8 cellular contexts compared by ENCODE assay signal in genomic region chr2:42101641-42102605, GRCh38. TPM values are rescaled to one million over a fixed set of nuclear protein-coding genes. Genes with fewer than 3 reads are reported as not detected.
DNase-seq lines count a peak whose midpoint lies in the region; ATAC-seq, FAIRE-seq and TF ChIP-seq lines count a peak whose summit lies in the region.

No MANE protein-coding gene starts in this region.

- H3K4me1 Mint-ChIP-seq in naive thymus-derived CD8-positive, alpha-beta T cell: peaks cover 40 to 72% (median 46%) of the 10 kb centered on the region in 4 donors

- H4K20me1 ChIP-seq in BLaER1 treated with 17β-estradiol and CSF1 and Interleukin-3, amounts not matched to agents 10 nM and 100 nM: no peaks in the 10 kb centered on the region

- H3K9me3 ChIP-seq in BLaER1 treated with 17β-estradiol and CSF1 and Interleukin-3, amounts not matched to agents 10 nM and 100 nM (replicated peaks in 1 of 11): peaks cover 0 to 11% (median 6%) of the 10 kb centered on the region in 11 experiments; a peak in 11 of 22 replicates

- peak overlapping the region; percentile 56 to 77 (median 74); a peak in 20 of 22 replicates for H3K9ac ChIP-seq in BLaER1 treated with 17β-estradiol and CSF1 and Interleukin-3, amounts not matched to agents 10 nM and 100 nM

- peak overlapping the region in 7 of 10 experiments; percentile 24 to 49 (median 33); a peak in 11 of 20 replicates for H3K4me3 ChIP-seq in BLaER1 treated with 17β-estradiol and CSF1 and Interleukin-3, amounts not matched to agents 10 nM and 100 nM

- no peaks in the 10 kb centered on the region for H3K27me3 Mint-ChIP-seq in naive thymus-derived CD8-positive, alpha-beta T cell

- H3K9me3 Mint-ChIP-seq in naive thymus-derived CD8-positive, alpha-beta T cell: peaks cover 0 to 9% (median 0%) of the 10 kb centered on the region in 9 donors

- DNase-seq in GM20000 (ENCODE audit: low spot score) (peak; percentile 90), HTR-8/SVneo (ENCODE audit: insufficient read length, low spot score) (peak; percentile 57), NCI-H1930 (lab: John Stamatoyannopoulos, UW) (no peak)
- DNase-seq in activated CD8-positive, alpha-beta memory T cell treated with anti-CD3 and anti-CD28 coated beads, Interleukin-2, amount 50 U/mL, for 24 hours (ENCODE audit: extremely low read depth): peak; percentile 54
- peak; percentile 84 to 99 (median 96) for DNase-seq in naive thymus-derived CD8-positive, alpha-beta T cell
- peak; percentile 87 for DNase-seq in stimulated activated naive CD8-positive, alpha-beta T cell treated with anti-CD3 and anti-CD28 coated beads, Interleukin-15, Interleukin-2, amounts not matched to agents 100 U/mL and 50 U/mL, for 24 hours

- peak overlapping the region; percentile 76 to 95 (median 87) for H3K4me2 ChIP-seq in BLaER1 treated with 17β-estradiol and CSF1 and Interleukin-3, amounts not matched to agents 10 nM and 100 nM

- H3K4me1 ChIP-seq in BLaER1 treated with 17β-estradiol and CSF1 and Interleukin-3, amounts not matched to agents 10 nM and 100 nM: peaks cover 78 to 99% (median 95%) of the 10 kb centered on the region in 10 experiments

- peak overlapping the region; percentile 77 to 90 (median 85) for H3K4me3 Mint-ChIP-seq in naive thymus-derived CD8-positive, alpha-beta T cell

- peaks cover 0 to 10% (median 4%) of the 10 kb centered on the region in 11 experiments; a peak in 5 of 22 replicates for H3K27me3 ChIP-seq in BLaER1 treated with 17β-estradiol and CSF1 and Interleukin-3, amounts not matched to agents 10 nM and 100 nM

- peak; percentile 60 for ATAC-seq in esophagus mucosa
- peak; percentile 74 to 81 for ATAC-seq in naive thymus-derived CD8-positive, alpha-beta T cell
- ATAC-seq in stimulated activated naive CD8-positive, alpha-beta T cell treated with anti-CD3 and anti-CD28 coated beads, Interleukin-15, Interleukin-2, amounts not matched to agents 100 U/mL and 50 U/mL, for 24 hours: peak; percentile 64

- peak overlapping the region; percentile 61 to 95 (median 82); a peak in 21 of 22 replicates for H3K27ac ChIP-seq in BLaER1 treated with 17β-estradiol and CSF1 and Interleukin-3, amounts not matched to agents 10 nM and 100 nM

- no peak for FAIRE-seq in HTR-8/SVneo (lab: Jason Lieb, UNC)

- H3K36me3 Mint-ChIP-seq in naive thymus-derived CD8-positive, alpha-beta T cell: peaks cover 0 to 2% (median 0%) of the 10 kb centered on the region in 3 donors

- POLR2A ChIA-PET in naive thymus-derived CD8-positive, alpha-beta T cell (lab: Charles Lee): interaction anchor here (1.0 to 2.9 kb wide), 12 partner anchors 14 to 85 kb away, joined by 4 to 26 read pairs (median 6); no protein-coding TSS in a partner anchor

- H3K27ac Mint-ChIP-seq in naive thymus-derived CD8-positive, alpha-beta T cell: peak overlapping the region in 1 of 10 donors; percentile 99

- no peaks in the 10 kb centered on the region for H3K36me3 ChIP-seq in BLaER1 treated with 17β-estradiol and CSF1 and Interleukin-3, amounts not matched to agents 10 nM and 100 nM

- no peak for TF ChIP-seq CTCF in GM20000 (IDR thresholded peaks at IDR 0.05; ENCODE audit: extremely low read depth, missing control alignments)

RNA-seq across cellular contexts. Expression of gene PKDCC, which starts 54.1 kb away (rescaled TPM):
- 1.8 TPM for total RNA-seq in esophagus mucosa
- not detected for total RNA-seq in naive thymus-derived CD8-positive, alpha-beta T cell
- not detected for polyA plus RNA-seq in naive thymus-derived CD8-positive, alpha-beta T cell

Comparison
In these comparisons a context has a peak if more than half of its experiments do, and no peak if none do; other contexts are left out.
1. DNase-seq: peak in GM20000 (single experiment), HTR-8/SVneo (single experiment), activated CD8-positive, alpha-beta memory T cell treated with anti-CD3 and anti-CD28 coated beads, Interleukin-2, amount 50 U/mL, for 24 hours (single experiment), naive thymus-derived CD8-positive, alpha-beta T cell (10 of 10) and stimulated activated naive CD8-positive, alpha-beta T cell treated with anti-CD3 and anti-CD28 coated beads, Interleukin-15, Interleukin-2, amounts not matched to agents 100 U/mL and 50 U/mL, for 24 hours (single experiment); none in NCI-H1930 (0 of 2).
2. Peak in every context shown above with its lines, with median percentiles within 50 percentile points of each other: ATAC-seq.